In the genomic region with DNA sequence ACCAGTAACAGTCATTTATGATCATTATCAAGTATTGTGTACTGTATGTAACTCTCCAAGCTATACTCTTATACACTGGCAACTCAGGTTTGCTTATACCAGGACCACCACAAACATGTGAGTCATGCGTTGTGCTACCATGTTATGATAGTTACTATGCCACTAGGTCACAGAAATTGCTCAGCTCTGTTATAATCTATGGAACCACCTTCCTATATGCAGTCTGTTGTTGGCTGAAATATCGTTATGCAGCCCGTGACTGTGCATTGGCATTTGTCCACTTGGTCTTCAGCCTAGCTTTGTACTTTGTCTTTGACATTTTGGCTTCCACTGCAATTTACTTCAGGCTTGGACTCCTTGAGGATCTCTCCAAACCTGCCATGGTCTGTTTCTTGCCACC, we compare ENCODE assay signal across 1 cellular context.
TF ChIP-seq lines count a peak whose summit lies in the region.
"Not testable (repeated sequence)": the region's sequence is repeated elsewhere in the genome, so short reads cannot be mapped to it uniquely, and the experiment has no call there.

No MANE protein-coding gene starts in this region.

TF ChIP-seq in K562, 482 proteins besides CTCF, POLR2A, EP300 and RAD21:
- not testable (repeated sequence) for TF ChIP-seq JUND (IDR thresholded peaks at IDR 0.05; ENCODE audit: borderline replicate concordance, low read depth, low read length)
- peak; percentile 33; the same call in 1 of the 3 replicates for TF ChIP-seq JUND (tag; IDR thresholded peaks at IDR 0.05; ENCODE audit: borderline replicate concordance, low read depth, low read length)
- TF ChIP-seq, protein P1, sequence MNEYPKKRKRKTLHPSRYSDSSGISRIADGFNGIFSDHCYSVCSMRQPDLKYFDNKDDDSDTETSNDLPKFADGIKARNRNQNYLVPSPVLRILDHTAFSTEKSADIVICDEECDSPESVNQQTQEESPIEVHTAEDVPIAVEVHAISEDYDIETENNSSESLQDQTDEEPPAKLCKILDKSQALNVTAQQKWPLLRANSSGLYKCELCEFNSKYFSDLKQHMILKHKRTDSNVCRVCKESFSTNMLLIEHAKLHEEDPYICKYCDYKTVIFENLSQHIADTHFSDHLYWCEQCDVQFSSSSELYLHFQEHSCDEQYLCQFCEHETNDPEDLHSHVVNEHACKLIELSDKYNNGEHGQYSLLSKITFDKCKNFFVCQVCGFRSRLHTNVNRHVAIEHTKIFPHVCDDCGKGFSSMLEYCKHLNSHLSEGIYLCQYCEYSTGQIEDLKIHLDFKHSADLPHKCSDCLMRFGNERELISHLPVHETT (CRISPR knock-in tag; conservative IDR thresholded peaks at IDR 0.05 in 1 of 2, IDR thresholded peaks at IDR 0.05 in 1 of 2): 0 out of 4 replicates have a peak, but pooled peaks of 1 of the 2 experiments have one; percentile 27
- TF ChIP-seq NFE2 (IDR thresholded peaks at IDR 0.05; ENCODE audit: low read depth): peak; percentile 59
- TF ChIP-seq POLR2AphosphoS5 (IDR thresholded peaks at IDR 0.05; ENCODE audit: control insufficient read depth, insufficient read depth, low read depth, low read length): 0 out of 2 replicates have a peak, but pooled peaks have one; percentile 18
- TF ChIP-seq FOXJ2 (tag; IDR thresholded peaks at IDR 0.05): 0 out of 2 replicates have a peak, but pooled peaks have one; percentile 32
- TF ChIP-seq BHLHE40 (IDR thresholded peaks at IDR 0.05; ENCODE audit: low read length): peak; percentile 63; the same call in 1 of the 2 replicates
